Comparison of ENCODE assay signal across 15 cellular contexts in the genomic region with DNA sequence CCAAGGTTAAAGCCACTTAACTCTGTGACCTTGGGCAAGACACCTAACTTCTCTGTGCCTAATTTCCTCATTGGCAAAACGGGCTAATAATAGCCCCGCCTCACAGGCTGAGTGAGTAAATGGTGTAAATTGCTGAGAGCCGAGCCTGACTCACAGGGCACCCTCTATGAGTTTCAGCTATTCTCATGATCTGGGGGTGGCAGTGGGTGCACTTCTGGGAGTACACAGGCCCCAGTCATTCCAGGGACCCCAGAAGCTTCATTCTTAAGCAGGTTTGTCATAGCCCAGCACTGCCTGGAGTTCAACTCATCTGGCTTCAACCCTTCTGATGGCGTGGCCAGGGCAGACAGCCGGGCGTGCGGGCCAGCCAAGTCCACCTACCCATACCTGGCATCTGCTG.
"Had no signal": no experiment of that assay in that cellular context is flagged by ENCODE, and none has a peak within 500 bp of the region (broad histone marks: within the 10 kb centered on the region; RNA-seq: fewer than 3 reads in every experiment).

No MANE protein-coding gene starts in this region.

- H3K4me3 ChIP-seq: ovary, thoracic aorta, upper lobe of right lung had no signal

- H3K9me3 ChIP-seq: ovary, thoracic aorta, upper lobe of right lung had no signal

- H3K27ac ChIP-seq: ovary, thoracic aorta, upper lobe of right lung had no signal

- H3K36me3 ChIP-seq: ovary, thoracic aorta, upper lobe of right lung had no signal

- ATAC-seq: activated CD8-positive, alpha-beta T cell treated with anti-CD3 and anti-CD28 coated beads for 36 hours; upper lobe of right lung; WTC11 had no signal

- DNase-seq: activated CD4-positive, alpha-beta T cell treated with anti-CD3 and anti-CD28 coated beads for 4 hours; activated CD8-positive, alpha-beta T cell treated with anti-CD3 and anti-CD28 coated beads for 36 hours; activated effector memory CD4-positive, alpha-beta T cell treated with anti-CD3 and anti-CD28 coated beads, Interleukin-2, amount 50 U/mL, for 16 hours; activated T-cell treated with anti-CD3 and anti-CD28 coated beads, Interleukin-2, amount 50 U/mL, for 48 hours; cortex of kidney; effector CD4-positive, alpha-beta T cell; foreskin melanocyte; left cardiac atrium; midbrain; ovary; stimulated activated CD4-positive, alpha-beta T cell treated with anti-CD3 and anti-CD28 coated beads, Interleukin-12 subunit alpha, Interleukin-12 subunit beta, amount 100 ng/mL, for 4 hours; stimulated activated CD4-positive, alpha-beta T cell treated with anti-CD3 and anti-CD28 coated beads, Interleukin-2, amount 100 ng/mL, for 24 hours; upper lobe of right lung had no signal

- H3K4me1 ChIP-seq: upper lobe of right lung had no signal

- H3K27me3 ChIP-seq: ovary, upper lobe of right lung had no signal
